In the genomic region with DNA sequence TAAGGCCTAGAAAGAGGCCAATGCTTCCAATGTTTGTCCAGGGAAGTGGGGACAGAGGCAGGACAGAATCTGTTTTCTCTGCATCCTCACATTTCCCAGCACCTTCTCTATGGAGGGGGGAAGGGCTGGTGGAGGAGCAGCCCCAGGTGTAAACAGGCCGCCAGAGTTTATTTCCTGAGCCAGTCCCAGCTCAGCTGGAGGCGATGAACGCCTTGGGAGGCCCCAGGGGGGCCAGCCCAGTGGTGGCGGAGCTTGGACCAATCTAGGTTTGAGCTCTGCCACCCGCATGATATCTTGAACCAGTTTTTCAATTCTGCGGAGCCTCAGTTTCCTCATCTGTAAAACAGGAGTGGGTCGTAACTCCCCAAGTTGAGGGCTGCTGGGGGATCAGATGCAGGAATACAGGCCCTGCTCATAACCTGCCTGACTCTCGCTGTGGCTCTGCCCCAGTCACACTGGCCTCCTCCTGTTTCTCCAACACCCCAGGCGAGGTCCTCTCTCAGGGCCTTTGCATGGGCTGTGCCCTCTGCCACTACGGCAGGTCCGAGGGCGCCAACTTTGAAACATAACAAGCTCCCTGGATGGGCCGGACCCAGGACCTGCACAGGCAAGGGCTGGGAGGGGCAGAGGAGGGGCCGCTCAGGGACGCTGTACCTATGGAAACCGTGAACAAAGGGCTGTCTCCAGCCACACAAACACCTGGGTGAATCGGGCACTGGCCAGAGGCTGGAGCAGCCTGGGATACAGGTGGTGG, we compare ENCODE assay signal across 8 cellular contexts. TPM values are rescaled to one million over a fixed set of nuclear protein-coding genes. Genes with fewer than 3 reads are reported as not detected.
A peak's percentile ranks its signal among the peaks of the same experiment; 100 is the strongest.
DNase-seq lines count a peak whose midpoint lies in the region; ATAC-seq and TF ChIP-seq lines count a peak whose summit lies in the region.

No MANE protein-coding gene starts in this region.

- no peak overlapping the region for H3K27ac ChIP-seq in suprapubic skin

- no peak for DNase-seq in activated CD4-positive, alpha-beta T cell treated with anti-CD3 and anti-CD28 coated beads, Interleukin-2, amount 10 ng/mL, durations not matched to agents 24 days and 14 days
- DNase-seq in activated CD4-positive, alpha-beta T cell treated with anti-CD3 and anti-CD28 coated beads for 1 hour: no peak
- no peak for DNase-seq in activated CD8-positive, alpha-beta T cell treated with anti-CD3 and anti-CD28 coated beads, Interleukin-2, amount 10 ng/mL, durations not matched to agents 7 days and 5 days
- peak; percentile 39 for DNase-seq in left kidney (ENCODE audit: low read depth, low spot score)
- no peak for DNase-seq in suprapubic skin (ENCODE audit: low spot score in 2 of 2)
- no peak for DNase-seq in pons (ENCODE audit: low spot score)

- H3K4me3 ChIP-seq in suprapubic skin: peak overlapping the region; percentile 62

- H3K27me3 Mint-ChIP-seq in activated CD4-positive, alpha-beta T cell treated with anti-CD3 and anti-CD28 coated beads, Interleukin-2, amount 10 ng/mL, durations not matched to agents 24 days and 14 days: no peaks in the 10 kb centered on the region
- no peaks in the 10 kb centered on the region for H3K27me3 Mint-ChIP-seq in activated CD8-positive, alpha-beta T cell treated with anti-CD3 and anti-CD28 coated beads, Interleukin-2, amount 10 ng/mL, durations not matched to agents 7 days and 5 days (ENCODE audit: low read depth)

- CTCF ChIA-PET in activated CD8-positive, alpha-beta T cell treated with anti-CD3 and anti-CD28 coated beads, Interleukin-2, amount 10 ng/mL, durations not matched to agents 7 days and 5 days (lab: Charles Lee): interaction anchor here (0.6 to 1.6 kb wide), 4 partner anchors 7 to 151 kb away, joined by 3 to 5 read pairs (median 4); partner anchors contain the start of gene FEM1A

- POLR2A ChIA-PET in activated CD8-positive, alpha-beta T cell treated with anti-CD3 and anti-CD28 coated beads, Interleukin-2, amount 10 ng/mL, durations not matched to agents 7 days and 5 days (lab: Charles Lee): no interaction called here

- TF ChIP-seq CTCF in suprapubic skin (IDR thresholded peaks at IDR 0.05): no peak

- ATAC-seq in activated CD8-positive, alpha-beta T cell treated with anti-CD3 and anti-CD28 coated beads, Interleukin-2, amount 10 ng/mL, durations not matched to agents 7 days and 5 days: no peak
- ATAC-seq in GM21786 (IDR thresholded peaks at IDR 0.05; ENCODE audit: unreplicated experiment) (no peak), HG02798 (IDR thresholded peaks at IDR 0.05; ENCODE audit: poor library complexity, unreplicated experiment) (no peak)

- H3K27me3 ChIP-seq in suprapubic skin: peaks cover 2% of the 10 kb centered on the region

- TF ChIP-seq EP300 in suprapubic skin (IDR thresholded peaks at IDR 0.05): no peak

- no peaks in the 10 kb centered on the region for H3K9me3 ChIP-seq in suprapubic skin

- intact Hi-C loops in activated CD4-positive, alpha-beta T cell treated with anti-CD3 and anti-CD28 coated beads, Interleukin-2, amount 10 ng/mL, durations not matched to agents 24 days and 14 days (cut with micrococcal nuclease): no loop called here

- peaks cover 11% of the 10 kb centered on the region for H3K36me3 Mint-ChIP-seq in activated CD4-positive, alpha-beta T cell treated with anti-CD3 and anti-CD28 coated beads, Interleukin-2, amount 10 ng/mL, durations not matched to agents 24 days and 14 days (ENCODE audit: low read depth)
- peaks cover 2% of the 10 kb centered on the region for H3K36me3 Mint-ChIP-seq in activated CD8-positive, alpha-beta T cell treated with anti-CD3 and anti-CD28 coated beads, Interleukin-2, amount 10 ng/mL, durations not matched to agents 7 days and 5 days (ENCODE audit: low read depth)

- H3K9me3 Mint-ChIP-seq in activated CD4-positive, alpha-beta T cell treated with anti-CD3 and anti-CD28 coated beads, Interleukin-2, amount 10 ng/mL, durations not matched to agents 24 days and 14 days: no peaks in the 10 kb centered on the region
- H3K9me3 Mint-ChIP-seq in activated CD8-positive, alpha-beta T cell treated with anti-CD3 and anti-CD28 coated beads, Interleukin-2, amount 10 ng/mL, durations not matched to agents 7 days and 5 days (ENCODE audit: insufficient read depth): no peaks in the 10 kb centered on the region

- H3K4me1 ChIP-seq in suprapubic skin: peaks cover 47% of the 10 kb centered on the region

- H3K36me3 ChIP-seq in suprapubic skin: no peaks in the 10 kb centered on the region

- peaks cover 28% of the 10 kb centered on the region for H3K4me1 Mint-ChIP-seq in activated CD4-positive, alpha-beta T cell treated with anti-CD3 and anti-CD28 coated beads, Interleukin-2, amount 10 ng/mL, durations not matched to agents 24 days and 14 days
- peaks cover 36% of the 10 kb centered on the region for H3K4me1 Mint-ChIP-seq in activated CD8-positive, alpha-beta T cell treated with anti-CD3 and anti-CD28 coated beads, Interleukin-2, amount 10 ng/mL, durations not matched to agents 7 days and 5 days (ENCODE audit: low read depth)

- no peak for TF ChIP-seq POLR2A in suprapubic skin (IDR thresholded peaks at IDR 0.05)

- H3K27ac Mint-ChIP-seq in activated CD4-positive, alpha-beta T cell treated with anti-CD3 and anti-CD28 coated beads, Interleukin-2, amount 10 ng/mL, durations not matched to agents 24 days and 14 days: peak overlapping the region; percentile 74
- peak overlapping the region; percentile 83 for H3K27ac Mint-ChIP-seq in activated CD8-positive, alpha-beta T cell treated with anti-CD3 and anti-CD28 coated beads, Interleukin-2, amount 10 ng/mL, durations not matched to agents 7 days and 5 days

- peak overlapping the region; percentile 100 for H3K4me3 Mint-ChIP-seq in activated CD4-positive, alpha-beta T cell treated with anti-CD3 and anti-CD28 coated beads, Interleukin-2, amount 10 ng/mL, durations not matched to agents 24 days and 14 days
- H3K4me3 Mint-ChIP-seq in activated CD8-positive, alpha-beta T cell treated with anti-CD3 and anti-CD28 coated beads, Interleukin-2, amount 10 ng/mL, durations not matched to agents 7 days and 5 days: peak overlapping the region; percentile 98

- 51% methylated on average over 16 of the region's 17 CpGs for WGBS in suprapubic skin

RNA-seq across cellular contexts. Expression of gene TNFAIP8L1, which starts 1.1 kb away (rescaled TPM):
- 12.5 and 13.5 TPM in 2 replicates for total RNA-seq in activated CD4-positive, alpha-beta T cell treated with anti-CD3 and anti-CD28 coated beads, Interleukin-2, amount 10 ng/mL, durations not matched to agents 24 days and 14 days
- 10 to 100 TPM; 19.4 to 20.2 TPM for total RNA-seq in activated CD8-positive, alpha-beta T cell treated with anti-CD3 and anti-CD28 coated beads, Interleukin-2, amount 10 ng/mL, durations not matched to agents 7 days and 5 days
- total RNA-seq in suprapubic skin: 1 to 10 TPM; 4.8 to 8.3 (median 7.0) TPM

RNA-seq across cellular contexts. Expression of gene MYDGF, which starts 29.7 kb away (rescaled TPM):
- 85.2 and 90.8 TPM in 2 replicates for total RNA-seq in activated CD4-positive, alpha-beta T cell treated with anti-CD3 and anti-CD28 coated beads, Interleukin-2, amount 10 ng/mL, durations not matched to agents 24 days and 14 days
- total RNA-seq in activated CD8-positive, alpha-beta T cell treated with anti-CD3 and anti-CD28 coated beads, Interleukin-2, amount 10 ng/mL, durations not matched to agents 7 days and 5 days: 10 to 100 TPM; 49.6 to 54.9 TPM
- total RNA-seq in suprapubic skin: 10 to 100 TPM; 17.5 to 43.6 (median 28.3) TPM
